17 cellular contexts compared by ENCODE assay signal in the genomic region with DNA sequence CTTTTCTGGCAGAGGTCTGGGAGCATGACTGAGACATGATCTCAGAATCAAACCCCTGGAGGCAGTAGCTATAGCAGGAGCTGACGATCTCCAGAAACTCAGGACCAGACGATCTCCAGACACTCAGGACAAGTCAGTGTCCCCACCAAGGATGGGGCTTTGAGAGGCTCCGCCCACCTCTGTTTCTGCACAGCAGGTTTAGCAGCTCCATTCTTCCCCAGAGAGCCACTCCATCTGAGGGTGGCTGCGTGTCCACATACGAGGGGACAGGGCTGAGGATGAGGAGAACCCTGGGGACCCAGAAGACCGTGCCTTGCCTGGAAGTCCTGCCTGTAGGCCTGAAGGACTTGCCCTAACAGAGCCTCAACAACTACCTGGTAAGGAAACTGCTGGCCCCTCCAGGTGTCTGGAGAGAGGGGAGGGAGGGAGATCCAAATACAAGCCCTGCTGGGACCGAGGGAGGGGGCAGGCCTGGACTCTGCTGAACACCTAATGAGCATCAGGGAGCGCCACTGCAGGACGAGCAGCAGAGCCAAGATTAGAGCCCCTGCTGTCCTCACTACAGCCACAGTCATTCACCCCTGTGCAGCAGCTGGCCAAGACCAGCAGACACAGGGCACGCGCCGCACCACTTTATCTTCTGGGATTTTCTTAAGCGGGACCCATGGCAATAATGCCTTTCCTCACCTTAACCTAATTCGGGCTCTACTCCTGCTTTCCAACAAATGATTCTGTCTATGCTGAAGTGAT. TPM values are rescaled to one million over a fixed set of nuclear protein-coding genes. Genes with fewer than 3 reads are reported as not detected.
"Had no signal": no experiment of that assay in that cellular context is flagged by ENCODE, and none has a peak within 500 bp of the region (broad histone marks: within the 10 kb centered on the region; RNA-seq: fewer than 3 reads in every experiment).

A gene with protein sequence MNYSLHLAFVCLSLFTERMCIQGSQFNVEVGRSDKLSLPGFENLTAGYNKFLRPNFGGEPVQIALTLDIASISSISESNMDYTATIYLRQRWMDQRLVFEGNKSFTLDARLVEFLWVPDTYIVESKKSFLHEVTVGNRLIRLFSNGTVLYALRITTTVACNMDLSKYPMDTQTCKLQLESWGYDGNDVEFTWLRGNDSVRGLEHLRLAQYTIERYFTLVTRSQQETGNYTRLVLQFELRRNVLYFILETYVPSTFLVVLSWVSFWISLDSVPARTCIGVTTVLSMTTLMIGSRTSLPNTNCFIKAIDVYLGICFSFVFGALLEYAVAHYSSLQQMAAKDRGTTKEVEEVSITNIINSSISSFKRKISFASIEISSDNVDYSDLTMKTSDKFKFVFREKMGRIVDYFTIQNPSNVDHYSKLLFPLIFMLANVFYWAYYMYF (plus strand): TSS at position 228 of the 750 bp plus-strand sequence. CDS start 4,891 bp downstream, outside the sequence.

- H3K36me3 ChIP-seq: colonic mucosa, gastroesophageal sphincter, lower lobe of right lung had no signal

- H3K4me3 ChIP-seq: colonic mucosa, gastroesophageal sphincter, lower lobe of right lung, testis had no signal

- H3K27ac Mint-ChIP-seq: activated B cell treated with CpG ODN at 0.5 μM for 24 hours; activated CD4-positive, alpha-beta T cell treated with anti-CD3 and anti-CD28 coated beads, Interleukin-2, amount 10 ng/mL, durations not matched to agents 24 days and 14 days; activated naive CD4-positive, alpha-beta T cell treated with anti-CD3 and anti-CD28 coated beads for 36 hours; naive thymus-derived CD8-positive, alpha-beta T cell; progenitor cell of endocrine pancreas; T-helper 17 cell had no signal

- H3K27me3 Mint-ChIP-seq: activated B cell treated with CpG ODN at 0.5 μM for 24 hours; activated CD4-positive, alpha-beta T cell treated with anti-CD3 and anti-CD28 coated beads, Interleukin-2, amount 10 ng/mL, durations not matched to agents 24 days and 14 days had no signal

- DNase-seq: activated B cell treated with CpG ODN at 0.5 μM for 24 hours; activated CD4-positive, alpha-beta T cell treated with anti-CD3 and anti-CD28 coated beads, Interleukin-2, amount 10 ng/mL, durations not matched to agents 24 days and 14 days; activated CD8-positive, alpha-beta memory T cell treated with anti-CD3 and anti-CD28 coated beads for 24 hours; activated naive CD4-positive, alpha-beta T cell treated with anti-CD3 and anti-CD28 coated beads for 36 hours; caudate nucleus; colonic mucosa; hippocampal formation; kidney glomerular epithelial cell; lower lobe of right lung; naive thymus-derived CD8-positive, alpha-beta T cell; nucleus accumbens; stimulated activated naive CD4-positive, alpha-beta T cell treated with Interleukin-2 at 50 U/mL for 16 hours; T-helper 17 cell; testis had no signal

- H3K9me3 ChIP-seq: colonic mucosa, gastroesophageal sphincter, lower lobe of right lung, testis had no signal

- H3K4me1 Mint-ChIP-seq: activated B cell treated with CpG ODN at 0.5 μM for 24 hours; activated CD4-positive, alpha-beta T cell treated with anti-CD3 and anti-CD28 coated beads, Interleukin-2, amount 10 ng/mL, durations not matched to agents 24 days and 14 days; naive thymus-derived CD8-positive, alpha-beta T cell; T-helper 17 cell had no signal

- H3K27me3 ChIP-seq: colonic mucosa, gastroesophageal sphincter, testis had no signal

- ATAC-seq: gastroesophageal sphincter; lower lobe of right lung; naive thymus-derived CD8-positive, alpha-beta T cell; sciatic nerve; T-helper 17 cell had no signal

- H3K4me1 ChIP-seq: colonic mucosa, gastroesophageal sphincter, lower lobe of right lung, testis had no signal

- H3K9me3 Mint-ChIP-seq: activated B cell treated with CpG ODN at 0.5 μM for 24 hours; activated CD4-positive, alpha-beta T cell treated with anti-CD3 and anti-CD28 coated beads, Interleukin-2, amount 10 ng/mL, durations not matched to agents 24 days and 14 days; activated naive CD4-positive, alpha-beta T cell treated with anti-CD3 and anti-CD28 coated beads for 36 hours; naive thymus-derived CD8-positive, alpha-beta T cell had no signal

- H3K4me3 Mint-ChIP-seq: activated B cell treated with CpG ODN at 0.5 μM for 24 hours; activated CD4-positive, alpha-beta T cell treated with anti-CD3 and anti-CD28 coated beads, Interleukin-2, amount 10 ng/mL, durations not matched to agents 24 days and 14 days; activated naive CD4-positive, alpha-beta T cell treated with anti-CD3 and anti-CD28 coated beads for 36 hours; naive thymus-derived CD8-positive, alpha-beta T cell; T-helper 17 cell had no signal

- H3K27ac ChIP-seq: colonic mucosa, gastroesophageal sphincter, lower lobe of right lung, testis had no signal

- H3K36me3 Mint-ChIP-seq: naive thymus-derived CD8-positive, alpha-beta T cell had no signal

RNA-seq across cellular contexts. Expression of the gene that starts here (rescaled TPM):
- total RNA-seq: activated B cell treated with CpG ODN at 0.5 μM for 24 hours; activated CD4-positive, alpha-beta T cell treated with anti-CD3 and anti-CD28 coated beads, Interleukin-2, amount 10 ng/mL, durations not matched to agents 24 days and 14 days; activated naive CD4-positive, alpha-beta T cell treated with anti-CD3 and anti-CD28 coated beads for 36 hours; colonic mucosa; naive thymus-derived CD8-positive, alpha-beta T cell; T-helper 17 cell; testis had no signal
- polyA plus RNA-seq: naive thymus-derived CD8-positive, alpha-beta T cell had no signal
